In the genomic region with DNA sequence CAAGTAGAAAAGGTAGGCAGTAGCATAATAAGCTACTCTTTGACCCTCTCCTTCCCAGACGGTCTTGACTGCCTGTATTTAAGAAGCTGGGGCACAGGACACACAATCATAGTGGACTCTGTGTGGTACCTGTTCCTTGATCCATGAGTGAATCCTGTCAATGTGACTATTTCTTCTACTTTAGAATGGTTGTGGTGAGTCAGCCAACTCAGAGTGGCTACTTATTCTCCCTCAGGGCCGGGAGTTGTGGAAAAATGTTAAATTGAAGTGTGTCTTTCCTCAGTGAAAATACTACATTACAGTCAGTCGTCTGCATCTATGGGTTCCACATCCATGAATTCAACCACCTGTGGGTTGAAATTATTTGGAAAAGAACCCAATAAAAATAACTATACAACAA, we compare ENCODE assay signal across 17 cellular contexts. TPM values are rescaled to one million over a fixed set of nuclear protein-coding genes. Genes with fewer than 3 reads are reported as not detected.
DNase-seq lines count a peak whose midpoint lies in the region; ATAC-seq and TF ChIP-seq lines count a peak whose summit lies in the region.
"Had no signal": no experiment of that assay in that cellular context is flagged by ENCODE, and none has a peak within 500 bp of the region (broad histone marks: within the 10 kb centered on the region; RNA-seq: fewer than 3 reads in every experiment).

No MANE protein-coding gene starts in this region.

- H3K36me3 ChIP-seq in Panc1 (ENCODE audit: control insufficient read depth, insufficient read depth, low read length) (no peaks in the 10 kb centered on the region), mammary epithelial cell (ENCODE audit: insufficient read depth, low read length) (no peaks in the 10 kb centered on the region), mesenchymal stem cell (ENCODE audit: control insufficient read depth in 1 of 2, insufficient read depth in 2 of 2, low read depth in 1 of 2, low read length in 2 of 2) (no peaks in the 10 kb centered on the region)
- H3K36me3 ChIP-seq: BLaER1 treated with 17β-estradiol and CSF1 and Interleukin-3, amounts not matched to agents 10 nM and 100 nM had no signal

- CTCF ChIA-PET in Panc1 (lab: Charles Lee), result no interaction called here
- CTCF ChIA-PET in mammary epithelial cell (lab: Charles Lee; ENCODE audit: low non-redundant PET), result no interaction called here

- H4K20me1 ChIP-seq in mammary epithelial cell (ENCODE audit: insufficient read depth, low read length), result no peaks in the 10 kb centered on the region
- H4K20me1 ChIP-seq: BLaER1 treated with 17β-estradiol and CSF1 and Interleukin-3, amounts not matched to agents 10 nM and 100 nM had no signal

- no peak overlapping the region for H3K23ac ChIP-seq in mesenchymal stem cell (ENCODE audit: low read length in 2 of 2)

- DNase-seq in ELR (ENCODE audit: low read depth) (peak; percentile 33), Panc1 (ENCODE audit: low read depth, low spot score) (no peak), mammary epithelial cell (peak; percentile 15), mesenchymal stem cell (no peak), cerebellar nuclear complex (lab: John Stamatoyannopoulos, UW) (no peak)
- DNase-seq in stimulated activated naive CD8-positive, alpha-beta T cell treated with anti-CD3 and anti-CD28 coated beads, Interleukin-15, amount 100 ng/mL, for 72 hours, result no peak
- DNase-seq in stimulated activated CD4-positive, alpha-beta T cell treated with anti-CD3 and anti-CD28 coated beads, Interleukin-4, amount 100 ng/mL, for 1 hour, result no peak
- DNase-seq: CD8-positive, alpha-beta memory T cell; DMS79; H9; NCI-H1694 treated with DMSO at 0.1 percent for 48 hours; NCI-H524; NCI-H82 had no signal

- H3K79me1 ChIP-seq in mesenchymal stem cell (replicated peaks; ENCODE audit: low read length, poor library complexity, severe bottlenecking), result no peaks in the 10 kb centered on the region

- H3K4me2 ChIP-seq in mammary epithelial cell (ENCODE audit: insufficient read depth, low read depth, low read length), result no peak overlapping the region
- H3K4me2 ChIP-seq in mesenchymal stem cell (ENCODE audit: low read length, poor library complexity, severe bottlenecking), result no peak overlapping the region
- H3K4me2 ChIP-seq: BLaER1 treated with 17β-estradiol and CSF1 and Interleukin-3, amounts not matched to agents 10 nM and 100 nM had no signal

- intact Hi-C loops in Panc1 (cut with micrococcal nuclease; ENCODE audit: unreplicated experiment) (loop anchor here (5.0 to 10.0 kb wide), 3 partner anchors 49 to 651 kb away; partner anchors contain the start of gene PRDM1), mammary epithelial cell (cut with micrococcal nuclease) (loop anchor here (2.0 kb wide), 2 partner anchors 293 to 867 kb away; no protein-coding TSS in a partner anchor)

- dilution Hi-C loops in mammary epithelial cell (cut with HindIII; ENCODE audit: low sequenced_read_pairs), result no loop called here

- TF ChIP-seq CTCF in Panc1 (IDR thresholded peaks at IDR 0.05) (no peak), mammary epithelial cell (conservative IDR thresholded peaks at IDR 0.05 in 1 of 2, IDR thresholded peaks at IDR 0.05 in 1 of 2; ENCODE audit: extremely low read depth in 1 of 2, insufficient read depth in 1 of 2, low read depth in 1 of 2, low read length in 2 of 2) (no peak)

- peaks cover under 1% of the 10 kb centered on the region for H3K27me3 Mint-ChIP-seq in stimulated activated naive CD8-positive, alpha-beta T cell treated with anti-CD3 and anti-CD28 coated beads, Interleukin-15, amount 100 ng/mL, for 72 hours
- H3K27me3 Mint-ChIP-seq: CD8-positive, alpha-beta memory T cell had no signal

- H3K14ac ChIP-seq in mesenchymal stem cell (ENCODE audit: low read length in 2 of 2), result peak overlapping the region in 1 of 2 experiments; percentile 11

- peaks cover 15% of the 10 kb centered on the region for H3K4me1 ChIP-seq in Panc1 (ENCODE audit: control insufficient read depth, insufficient read depth, low read length)
- H3K4me1 ChIP-seq in mammary epithelial cell (ENCODE audit: insufficient read depth, low read length), result peaks cover 24% of the 10 kb centered on the region
- peaks cover 8% of the 10 kb centered on the region for H3K4me1 ChIP-seq in mesenchymal stem cell (ENCODE audit: control insufficient read depth, insufficient read depth, low read depth, low read length)

- H2BK5ac ChIP-seq in mesenchymal stem cell (ENCODE audit: low read depth, low read length, poor library complexity, severe bottlenecking), result no peak overlapping the region

- no peaks in the 10 kb centered on the region for H3K79me2 ChIP-seq in mammary epithelial cell (ENCODE audit: insufficient read depth, low read length)

- H4K8ac ChIP-seq in mesenchymal stem cell (ENCODE audit: low read length), result no peak overlapping the region

- H3K4me1 Mint-ChIP-seq in stimulated activated naive CD8-positive, alpha-beta T cell treated with anti-CD3 and anti-CD28 coated beads, Interleukin-15, amount 100 ng/mL, for 72 hours, result no peaks in the 10 kb centered on the region
- H3K4me1 Mint-ChIP-seq: CD8-positive, alpha-beta memory T cell had no signal

- peak overlapping the region; percentile 55 for H3K27ac ChIP-seq in Panc1 (ENCODE audit: low read length)
- H3K27ac ChIP-seq in mammary epithelial cell (ENCODE audit: insufficient read depth, low read depth, low read length), result no peak overlapping the region
- H3K27ac ChIP-seq in mesenchymal stem cell (ENCODE audit: low read length, poor library complexity, severe bottlenecking), result no peak overlapping the region
- H3K27ac ChIP-seq: BLaER1 treated with 17β-estradiol and CSF1 and Interleukin-3, amounts not matched to agents 10 nM and 100 nM; SK-N-MC had no signal

- no peak overlapping the region for H3K4me3 Mint-ChIP-seq in stimulated activated naive CD8-positive, alpha-beta T cell treated with anti-CD3 and anti-CD28 coated beads, Interleukin-15, amount 100 ng/mL, for 72 hours
- H3K4me3 Mint-ChIP-seq: CD8-positive, alpha-beta memory T cell; H9 had no signal

- H3K9me3 ChIP-seq in Panc1 (ENCODE audit: control insufficient read depth, insufficient read depth, low read depth, low read length), result no peaks in the 10 kb centered on the region
- H3K9me3 ChIP-seq in mammary epithelial cell (replicated peaks; ENCODE audit: insufficient read depth, low read length), result no peaks in the 10 kb centered on the region
- H3K9me3 ChIP-seq in mesenchymal stem cell (ENCODE audit: control insufficient read depth, low read length), result no peaks in the 10 kb centered on the region
- H3K9me3 ChIP-seq: BLaER1 treated with 17β-estradiol and CSF1 and Interleukin-3, amounts not matched to agents 10 nM and 100 nM had no signal

- POLR2A ChIA-PET in Panc1 (lab: Charles Lee), result no interaction called here

- BruUV-seq in Panc1 (replicated peaks; lab: Mats Ljungman, UMichigan) (no TSS peak), mammary epithelial cell (replicated peaks; lab: Mats Ljungman, UMichigan) (no TSS peak)

- H2BK120ac ChIP-seq in mesenchymal stem cell (ENCODE audit: low read depth, low read length), result no peak overlapping the region

- no peaks in the 10 kb centered on the region for H3K9me3 Mint-ChIP-seq in stimulated activated naive CD8-positive, alpha-beta T cell treated with anti-CD3 and anti-CD28 coated beads, Interleukin-15, amount 100 ng/mL, for 72 hours
- H3K9me3 Mint-ChIP-seq: CD8-positive, alpha-beta memory T cell; H9 had no signal

- H3K9ac ChIP-seq in mammary epithelial cell (ENCODE audit: insufficient read depth, low read length) (no peak overlapping the region), mesenchymal stem cell (ENCODE audit: low read length) (no peak overlapping the region)
- H3K9ac ChIP-seq: BLaER1 treated with 17β-estradiol and CSF1 and Interleukin-3, amounts not matched to agents 10 nM and 100 nM had no signal

- no peak overlapping the region for H3K27ac Mint-ChIP-seq in stimulated activated naive CD8-positive, alpha-beta T cell treated with anti-CD3 and anti-CD28 coated beads, Interleukin-15, amount 100 ng/mL, for 72 hours
- H3K27ac Mint-ChIP-seq: CD8-positive, alpha-beta memory T cell; H9 had no signal

- H3K18ac ChIP-seq in mesenchymal stem cell (ENCODE audit: low read depth in 1 of 2, low read length in 2 of 2), result no peak overlapping the region

- 77% methylated on average over 3 of the region's 3 CpGs for WGBS in mammary epithelial cell (ENCODE audit: low coverage, missing lambda C conversion rate)
- 67% methylated on average over 2 of the region's 3 CpGs for WGBS in mesenchymal stem cell

- no peak for ATAC-seq in Panc1
- ATAC-seq in stimulated activated naive CD8-positive, alpha-beta T cell treated with anti-CD3 and anti-CD28 coated beads, Interleukin-15, amount 100 ng/mL, for 72 hours, result no peak
- no peak for ATAC-seq in GM19463 (IDR thresholded peaks at IDR 0.05; ENCODE audit: unreplicated experiment)
- ATAC-seq: Right ventricle myocardium inferior had no signal

- in situ Hi-C loops in Panc1 (cut with HindIII; ENCODE audit: low pct_unique_long_range_greater_than_20kb, low sequenced_read_pairs) (no loop called here), mammary epithelial cell (cut with MboI; ENCODE audit: low sequenced_read_pairs in 2 of 2) (loop anchor here in 1 of 2 donors (25.0 kb wide), 2 partner anchors 654 to 779 kb away; partner anchors contain the start of gene PRDM1)

- no peaks in the 10 kb centered on the region for H3K27me3 ChIP-seq in Panc1 (ENCODE audit: control insufficient read depth, insufficient read depth, low read length)
- no peaks in the 10 kb centered on the region for H3K27me3 ChIP-seq in mammary epithelial cell (ENCODE audit: insufficient read depth, low read length)
- H3K27me3 ChIP-seq in mesenchymal stem cell (ENCODE audit: control insufficient read depth in 1 of 2, insufficient read depth in 1 of 2, low read length in 2 of 2), result no peaks in the 10 kb centered on the region
- H3K27me3 ChIP-seq: BLaER1 treated with 17β-estradiol and CSF1 and Interleukin-3, amounts not matched to agents 10 nM and 100 nM had no signal

- no peak overlapping the region for H2BK15ac ChIP-seq in mesenchymal stem cell (ENCODE audit: low read depth, poor library complexity, severe bottlenecking)

- no peak overlapping the region for H4K91ac ChIP-seq in mesenchymal stem cell (ENCODE audit: low read length)

- peak overlapping the region; percentile 63 for H2AK5ac ChIP-seq in mesenchymal stem cell (ENCODE audit: low read length, severe bottlenecking)

- H3K4ac ChIP-seq in mesenchymal stem cell (ENCODE audit: low read depth in 1 of 2, low read length in 2 of 2), result no peak overlapping the region

- no peak overlapping the region for H2BK12ac ChIP-seq in mesenchymal stem cell (ENCODE audit: low read length in 2 of 2)

- H2AFZ ChIP-seq in mammary epithelial cell (ENCODE audit: low read depth, low read length), result no peak overlapping the region
- H2AFZ ChIP-seq in mesenchymal stem cell (ENCODE audit: low read depth, low read length), result no peak overlapping the region

- H3K4me3 ChIP-seq in Panc1 (ENCODE audit: low read depth in 2 of 2, low read length in 2 of 2), result no peak overlapping the region
- H3K4me3 ChIP-seq in mammary epithelial cell (replicated peaks in 1 of 3; ENCODE audit: insufficient read depth in 1 of 3, low read depth in 2 of 3, low read length in 3 of 3), result no peak overlapping the region
- no peak overlapping the region for H3K4me3 ChIP-seq in mesenchymal stem cell (ENCODE audit: insufficient read depth in 1 of 2, low read depth in 1 of 2, low read length in 2 of 2)
- H3K4me3 ChIP-seq: BLaER1 treated with 17β-estradiol and CSF1 and Interleukin-3, amounts not matched to agents 10 nM and 100 nM; SK-N-MC had no signal

RNA-seq across cellular contexts. Expression of gene PREP, which starts 30.8 kb away (rescaled TPM):
- total RNA-seq in Panc1 (2021; ENCODE audit: unreplicated experiment) (50.4 TPM), mammary epithelial cell (100 to 1,000 TPM in 1 of 2 donors, 10 to 100 TPM in 1; 55.3 to 105 TPM)
- polyA plus RNA-seq in Panc1 (2012; ENCODE audit: insufficient read length), result 37.8 TPM
- polyA plus RNA-seq in mammary epithelial cell, result 65.3 TPM
- polyA minus RNA-seq in mammary epithelial cell, result 108 TPM
- polyA plus RNA-seq in mesenchymal stem cell (2013, experiment 1 of 2), result 26.7 TPM
- polyA plus RNA-seq in mesenchymal stem cell (2013, experiment 2 of 2), result 27.1 TPM

Comparison
In these comparisons a context has a peak if more than half of its experiments do, and no peak if none do; other contexts are left out.
1. DNase-seq: peak in ELR (single experiment) and mammary epithelial cell (single experiment); none in Panc1 (single experiment), mesenchymal stem cell (single experiment), cerebellar nuclear complex (0 of 2), stimulated activated naive CD8-positive, alpha-beta T cell treated with anti-CD3 and anti-CD28 coated beads, Interleukin-15, amount 100 ng/mL, for 72 hours (0 of 2) and stimulated activated CD4-positive, alpha-beta T cell treated with anti-CD3 and anti-CD28 coated beads, Interleukin-4, amount 100 ng/mL, for 1 hour (single experiment).